Comparison of ENCODE assay signal across 12 cellular contexts in genomic region chr2:111161971-111162370, GRCh38. TPM values are rescaled to one million over a fixed set of nuclear protein-coding genes. Genes with fewer than 3 reads are reported as not detected.
DNase-seq lines count a peak whose midpoint lies in the region; TF ChIP-seq lines count a peak whose summit lies in the region.
"Had no signal": no experiment of that assay in that cellular context is flagged by ENCODE, and none has a peak within 500 bp of the region (broad histone marks: within the 10 kb centered on the region; RNA-seq: fewer than 3 reads in every experiment).

No MANE protein-coding gene starts in this region.

- H3K9ac ChIP-seq in trophoblast cell (ENCODE audit: low read length), result no peak overlapping the region

- H3K27ac ChIP-seq in trophoblast cell (ENCODE audit: low read depth, low read length), result no peak overlapping the region
- H3K27ac ChIP-seq: SJSA1 had no signal

- no peak overlapping the region for H2BK5ac ChIP-seq in trophoblast cell (ENCODE audit: low read depth, low read length, poor library complexity)

- WGBS in trophoblast cell (ENCODE audit: extremely low coverage, insufficient coverage, insufficient read length), result no CpG with 5 or more reads among the region's 12 CpGs

- H3K4me3 Mint-ChIP-seq in endothelial cell (ENCODE audit: unreplicated experiment), result no peak overlapping the region

- H3K9me3 Mint-ChIP-seq in endothelial cell (ENCODE audit: unreplicated experiment), result no peaks in the 10 kb centered on the region
- H3K9me3 Mint-ChIP-seq: activated T-cell treated with anti-CD3 and anti-CD28 coated beads, Interleukin-2, amount 50 U/mL, for 72 hours had no signal

- H2BK120ac ChIP-seq in trophoblast cell (ENCODE audit: insufficient read depth, low read length, poor library complexity), result no peak overlapping the region

- no peak overlapping the region for H4K12ac ChIP-seq in trophoblast cell (ENCODE audit: low read depth, low read length)

- H3K27ac Mint-ChIP-seq in endothelial cell (ENCODE audit: unreplicated experiment), result peak overlapping the region; percentile 89
- H3K27ac Mint-ChIP-seq: activated T-cell treated with anti-CD3 and anti-CD28 coated beads, Interleukin-2, amount 50 U/mL, for 72 hours had no signal

- H2BK12ac ChIP-seq in trophoblast cell (ENCODE audit: low read length), result no peak overlapping the region

- no peak overlapping the region for H3K4me3 ChIP-seq in trophoblast cell (ENCODE audit: low read depth, low read length)
- H3K4me3 ChIP-seq in BE2C (ENCODE audit: low read depth, low read length), result no peak overlapping the region
- H3K4me3 ChIP-seq: SJSA1 had no signal

- peaks cover 66% of the 10 kb centered on the region for H3K4me1 Mint-ChIP-seq in endothelial cell (ENCODE audit: unreplicated experiment)

- H4K8ac ChIP-seq in trophoblast cell (ENCODE audit: low read depth, low read length), result no peak overlapping the region

- H3K4ac ChIP-seq in trophoblast cell (ENCODE audit: low read depth, low read length), result peak overlapping the region; percentile 66

- DNase-seq in DMS 273 treated with DMSO at 0.1 percent for 48 hours (lab: John Stamatoyannopoulos, UW) (peak; percentile 57), NCI-H446 (lab: John Stamatoyannopoulos, UW) (peak; percentile 90 to 96), endothelial cell (ENCODE audit: low spot score) (no peak), trophoblast cell (no peak), BE2C (no peak), SIG-M5 treated with dmso at 0.1 percent for 504 hours (lab: John Stamatoyannopoulos, UW; ENCODE audit: unreplicated experiment) (no peak), H4 (ENCODE audit: low spot score) (no peak), islet precursor cell (no peak)
- DNase-seq: activated T-cell treated with anti-CD3 and anti-CD28 coated beads, Interleukin-2, amount 50 U/mL, for 72 hours; KG1; NCI-H526 had no signal

- H3K36me3 Mint-ChIP-seq in endothelial cell (ENCODE audit: low read depth, unreplicated experiment), result peaks cover 27% of the 10 kb centered on the region

- TF ChIP-seq CTCF in endothelial cell (IDR thresholded peaks at IDR 0.05; ENCODE audit: unreplicated experiment) (no peak), BE2C (IDR thresholded peaks at IDR 0.05; ENCODE audit: low read depth, low read length) (no peak)

- H3K79me1 ChIP-seq in trophoblast cell (ENCODE audit: low read length), result peaks cover 11% of the 10 kb centered on the region

- H3K27me3 Mint-ChIP-seq in endothelial cell (ENCODE audit: unreplicated experiment), result no peaks in the 10 kb centered on the region

- peaks cover 5% of the 10 kb centered on the region for H3K79me2 ChIP-seq in trophoblast cell (ENCODE audit: control insufficient read depth, insufficient read depth, low read length, poor library complexity)

- peaks cover 14 to 21% of the 10 kb centered on the region in 2 experiments for H3K4me1 ChIP-seq in trophoblast cell (ENCODE audit: control insufficient read depth in 1 of 2, insufficient read depth in 2 of 2, low read length in 2 of 2)
- peaks cover 19% of the 10 kb centered on the region for H3K4me1 ChIP-seq in BE2C

- H3K23ac ChIP-seq in trophoblast cell (ENCODE audit: low read length), result no peak overlapping the region

- peak overlapping the region; percentile 68 for H3K18ac ChIP-seq in trophoblast cell (ENCODE audit: low read length)

- no peak overlapping the region for H2AK5ac ChIP-seq in trophoblast cell (ENCODE audit: low read length)

- no peak overlapping the region for H4K91ac ChIP-seq in trophoblast cell (ENCODE audit: low read depth, low read length)

- no peak overlapping the region for H2AFZ ChIP-seq in trophoblast cell (ENCODE audit: insufficient read depth, low read length, poor library complexity)

- H3K36me3 ChIP-seq in trophoblast cell (ENCODE audit: control insufficient read depth in 1 of 2, insufficient read depth in 2 of 2, low read length in 2 of 2) (peaks cover 53 to 68% of the 10 kb centered on the region in 2 experiments), BE2C (peaks cover 5% of the 10 kb centered on the region)
- H3K36me3 ChIP-seq: SJSA1 had no signal

- H3K9me3 ChIP-seq in trophoblast cell (ENCODE audit: insufficient read depth, low read depth, low read length) (no peaks in the 10 kb centered on the region), BE2C (no peaks in the 10 kb centered on the region)
- H3K9me3 ChIP-seq: SJSA1 had no signal

- H3K27me3 ChIP-seq in trophoblast cell (ENCODE audit: insufficient read depth, low read length) (no peaks in the 10 kb centered on the region), BE2C (no peaks in the 10 kb centered on the region)
- H3K27me3 ChIP-seq: SJSA1 had no signal

- no peak overlapping the region for H3K4me2 ChIP-seq in trophoblast cell (ENCODE audit: low read length)

- H3K14ac ChIP-seq in trophoblast cell (ENCODE audit: low read length), result no peak overlapping the region

RNA-seq across cellular contexts. Expression of gene BCL2L11, which starts 41.3 kb away (rescaled TPM):
- total RNA-seq in endothelial cell (ENCODE audit: unreplicated experiment), result 32.5 TPM
- polyA plus RNA-seq in trophoblast cell (2013), result 29.4 and 31.9 TPM in 2 replicates
- 9.3 TPM for polyA plus RNA-seq in BE2C (2012; ENCODE audit: insufficient read depth, insufficient read length, low read depth)
- 2.4 and 2.7 TPM in 2 replicates for total RNA-seq in H4 (2014; rRNA removed; shearing (Covaris generic))

Comparison
In these comparisons a context has a peak if more than half of its experiments do, and no peak if none do; other contexts are left out.
1. DNase-seq: peak in DMS 273 treated with DMSO at 0.1 percent for 48 hours (single experiment) and NCI-H446 (2 of 2); none in endothelial cell (single experiment), trophoblast cell (0 of 2), BE2C (single experiment), SIG-M5 treated with dmso at 0.1 percent for 504 hours (single experiment), H4 (single experiment) and islet precursor cell (single experiment).